16 cellular contexts compared by ENCODE assay signal in genomic region chr7:103077318-103077717, GRCh38. TPM values are rescaled to one million over a fixed set of nuclear protein-coding genes. Genes with fewer than 3 reads are reported as not detected.
DNase-seq lines count a peak whose midpoint lies in the region; TF ChIP-seq lines count a peak whose summit lies in the region.
"Had no signal": no experiment of that assay in that cellular context is flagged by ENCODE, and none has a peak within 500 bp of the region (broad histone marks: within the 10 kb centered on the region; RNA-seq: fewer than 3 reads in every experiment).

No MANE protein-coding gene starts in this region.

- POLR2A ChIA-PET in activated CD4-positive, alpha-beta memory T cell treated with anti-CD3 and anti-CD28 coated beads, Interleukin-2, amount 10 ng/mL, durations not matched to agents 7 days and 5 days (lab: Charles Lee) = no interaction called here
- POLR2A ChIA-PET in activated CD4-positive, alpha-beta memory T cell treated with anti-CD3 and anti-CD28 coated beads for 36 hours (lab: Charles Lee) = no interaction called here

- peaks cover 31% of the 10 kb centered on the region for H3K4me1 Mint-ChIP-seq in activated CD4-positive, alpha-beta memory T cell treated with anti-CD3 and anti-CD28 coated beads, Interleukin-2, amount 10 ng/mL, durations not matched to agents 7 days and 5 days
- H3K4me1 Mint-ChIP-seq in activated CD4-positive, alpha-beta memory T cell treated with anti-CD3 and anti-CD28 coated beads for 36 hours (ENCODE audit: low read depth) = peaks cover 42% of the 10 kb centered on the region
- peaks cover 18% of the 10 kb centered on the region for H3K4me1 Mint-ChIP-seq in nephron

- no peaks in the 10 kb centered on the region for H3K27me3 ChIP-seq in BLaER1
- no peaks in the 10 kb centered on the region for H3K27me3 ChIP-seq in Loucy (ENCODE audit: insufficient read depth, low read length, poor library complexity, severe bottlenecking)
- H3K27me3 ChIP-seq: BE2C had no signal

- no peaks in the 10 kb centered on the region for H3F3A ChIP-seq in Loucy (ENCODE audit: low read depth)

- H3K4me2 ChIP-seq in BLaER1 (0 out of 2 replicates have a peak overlapping the region, but pooled peaks have one; percentile 87), Loucy (ENCODE audit: low read depth, low read length, poor library complexity, severe bottlenecking) (peak overlapping the region; percentile 92)

- H3K27me3 Mint-ChIP-seq in activated CD4-positive, alpha-beta memory T cell treated with anti-CD3 and anti-CD28 coated beads, Interleukin-2, amount 10 ng/mL, durations not matched to agents 7 days and 5 days = no peaks in the 10 kb centered on the region
- H3K27me3 Mint-ChIP-seq in activated CD4-positive, alpha-beta memory T cell treated with anti-CD3 and anti-CD28 coated beads for 36 hours = no peaks in the 10 kb centered on the region
- H3K27me3 Mint-ChIP-seq in nephron (ENCODE audit: low read depth) = no peaks in the 10 kb centered on the region

- H3K9me3 Mint-ChIP-seq in activated CD4-positive, alpha-beta memory T cell treated with anti-CD3 and anti-CD28 coated beads, Interleukin-2, amount 10 ng/mL, durations not matched to agents 7 days and 5 days = no peaks in the 10 kb centered on the region
- no peaks in the 10 kb centered on the region for H3K9me3 Mint-ChIP-seq in activated CD4-positive, alpha-beta memory T cell treated with anti-CD3 and anti-CD28 coated beads for 36 hours
- H3K9me3 Mint-ChIP-seq in nephron = no peaks in the 10 kb centered on the region

- peak overlapping the region; percentile 6 for H3K4me3 Mint-ChIP-seq in activated CD4-positive, alpha-beta memory T cell treated with anti-CD3 and anti-CD28 coated beads, Interleukin-2, amount 10 ng/mL, durations not matched to agents 7 days and 5 days
- no peak overlapping the region for H3K4me3 Mint-ChIP-seq in activated CD4-positive, alpha-beta memory T cell treated with anti-CD3 and anti-CD28 coated beads for 36 hours
- H3K4me3 Mint-ChIP-seq in nephron = peak overlapping the region; percentile 41 to 72 (median 59)

- H3K9me2 ChIP-seq in Loucy (replicated peaks; ENCODE audit: low read depth, low read length) = no peaks in the 10 kb centered on the region

- no peak overlapping the region for H2AFZ ChIP-seq in Loucy (ENCODE audit: low read length)

- H3K9me3 ChIP-seq in BLaER1 (peaks cover 7% of the 10 kb centered on the region), Loucy (ENCODE audit: insufficient read depth, low read depth, low read length) (no peaks in the 10 kb centered on the region)
- H3K9me3 ChIP-seq: BE2C had no signal

- H4K20me1 ChIP-seq in BLaER1 (peaks cover 10% of the 10 kb centered on the region; the same call in 1 of the 2 replicates), Loucy (ENCODE audit: insufficient read depth, low read length, poor library complexity, severe bottlenecking) (no peaks in the 10 kb centered on the region)

- H3K9ac ChIP-seq in BLaER1 (no peak overlapping the region), Loucy (ENCODE audit: low read depth, low read length, poor library complexity, severe bottlenecking) (no peak overlapping the region)

- H3K36me3 ChIP-seq in BLaER1 = peaks cover 29% of the 10 kb centered on the region; the same call in 1 of the 2 replicates
- no peaks in the 10 kb centered on the region for H3K36me3 ChIP-seq in Loucy (ENCODE audit: insufficient read depth, low read length)
- H3K36me3 ChIP-seq: BE2C had no signal

- H3K4me1 ChIP-seq in BLaER1 = peaks cover 51% of the 10 kb centered on the region
- H3K4me1 ChIP-seq in Loucy (ENCODE audit: insufficient read depth, low read length, poor library complexity, severe bottlenecking) = peaks cover 37% of the 10 kb centered on the region
- H3K4me1 ChIP-seq: BE2C had no signal

- H3K27ac Mint-ChIP-seq in activated CD4-positive, alpha-beta memory T cell treated with anti-CD3 and anti-CD28 coated beads, Interleukin-2, amount 10 ng/mL, durations not matched to agents 7 days and 5 days = no peak overlapping the region
- no peak overlapping the region for H3K27ac Mint-ChIP-seq in activated CD4-positive, alpha-beta memory T cell treated with anti-CD3 and anti-CD28 coated beads for 36 hours
- H3K27ac Mint-ChIP-seq in nephron = no peak overlapping the region

- TF ChIP-seq CTCF in Loucy (conservative IDR thresholded peaks at IDR 0.05; ENCODE audit: low read length) (no peak), nephron (IDR thresholded peaks at IDR 0.05; ENCODE audit: unreplicated experiment in 3 of 3) (no peak)

- no peak overlapping the region for H3K27ac ChIP-seq in BLaER1

- no peak for DNase-seq in activated CD4-positive, alpha-beta memory T cell treated with anti-CD3 and anti-CD28 coated beads, Interleukin-2, amount 10 ng/mL, durations not matched to agents 7 days and 5 days
- no peak for DNase-seq in activated CD4-positive, alpha-beta memory T cell treated with anti-CD3 and anti-CD28 coated beads for 36 hours
- no peak for DNase-seq in hepatic stellate cell (ENCODE audit: low spot score)
- DNase-seq in SHP77 treated with DMSO at 0.1 percent for 48 hours (lab: John Stamatoyannopoulos, UW) = no peak
- DNase-seq in A172 (ENCODE audit: low spot score) = no peak
- DNase-seq: 8988T, BE2C, DMS79 treated with DMSO at 0.1 percent for 48 hours, KBM-7, NCI-H1417 treated with DMSO at 0.1 percent for 48 hours, NCI-H1930, NCI-H226, NCI-H524 had no signal

- CTCF ChIA-PET in activated CD4-positive, alpha-beta memory T cell treated with anti-CD3 and anti-CD28 coated beads, Interleukin-2, amount 10 ng/mL, durations not matched to agents 7 days and 5 days (lab: Charles Lee) = no interaction called here
- CTCF ChIA-PET in activated CD4-positive, alpha-beta memory T cell treated with anti-CD3 and anti-CD28 coated beads for 36 hours (lab: Charles Lee) = interaction anchor here (0.6 kb wide), 1 partner anchor 1805 kb away, joined by 4 read pairs; no protein-coding TSS in a partner anchor

- H3K36me3 Mint-ChIP-seq in activated CD4-positive, alpha-beta memory T cell treated with anti-CD3 and anti-CD28 coated beads, Interleukin-2, amount 10 ng/mL, durations not matched to agents 7 days and 5 days (ENCODE audit: low read depth) = peaks cover 9% of the 10 kb centered on the region
- peaks cover 4% of the 10 kb centered on the region for H3K36me3 Mint-ChIP-seq in activated CD4-positive, alpha-beta memory T cell treated with anti-CD3 and anti-CD28 coated beads for 36 hours
- peaks cover 8% of the 10 kb centered on the region for H3K36me3 Mint-ChIP-seq in nephron (ENCODE audit: low read depth)

- intact Hi-C loops in activated CD4-positive, alpha-beta memory T cell treated with anti-CD3 and anti-CD28 coated beads for 36 hours (cut with micrococcal nuclease) = loop anchor here (10.0 kb wide), 2 partner anchors 203 to 327 kb away; no protein-coding TSS in a partner anchor

- H3K4me3 ChIP-seq in BLaER1 (no peak overlapping the region), Loucy (ENCODE audit: low read length, poor library complexity, severe bottlenecking) (peak overlapping the region; percentile 88)

- H3K79me2 ChIP-seq in Loucy (ENCODE audit: insufficient read depth, low read length) = peaks cover 24% of the 10 kb centered on the region

RNA-seq across cellular contexts. Expression of gene ARMC10, which starts 2.4 kb away (rescaled TPM):
- 10 to 100 TPM; 27.0 to 31.5 TPM for total RNA-seq in activated CD4-positive, alpha-beta memory T cell treated with anti-CD3 and anti-CD28 coated beads, Interleukin-2, amount 10 ng/mL, durations not matched to agents 7 days and 5 days
- total RNA-seq in activated CD4-positive, alpha-beta memory T cell treated with anti-CD3 and anti-CD28 coated beads for 36 hours = 10 to 100 TPM; 49.7 to 53.3 TPM
- total RNA-seq in A172 (2014; rRNA removed; shearing (Covaris generic)) = 73.4 and 75.3 TPM in 2 replicates

RNA-seq across cellular contexts. Expression of gene FBXL13, which starts 2.7 kb away (rescaled TPM):
- total RNA-seq in activated CD4-positive, alpha-beta memory T cell treated with anti-CD3 and anti-CD28 coated beads, Interleukin-2, amount 10 ng/mL, durations not matched to agents 7 days and 5 days = under 1 TPM in 1 of 2 experiments, not detected in 1; 0.58 TPM
- under 1 TPM; 0.45 to 0.63 TPM for total RNA-seq in activated CD4-positive, alpha-beta memory T cell treated with anti-CD3 and anti-CD28 coated beads for 36 hours
- total RNA-seq in A172 (2014; rRNA removed; shearing (Covaris generic)) = 1.5 and 2.9 TPM in 2 replicates
